Comparison of ENCODE assay signal across 30 cellular contexts in the genomic region with DNA sequence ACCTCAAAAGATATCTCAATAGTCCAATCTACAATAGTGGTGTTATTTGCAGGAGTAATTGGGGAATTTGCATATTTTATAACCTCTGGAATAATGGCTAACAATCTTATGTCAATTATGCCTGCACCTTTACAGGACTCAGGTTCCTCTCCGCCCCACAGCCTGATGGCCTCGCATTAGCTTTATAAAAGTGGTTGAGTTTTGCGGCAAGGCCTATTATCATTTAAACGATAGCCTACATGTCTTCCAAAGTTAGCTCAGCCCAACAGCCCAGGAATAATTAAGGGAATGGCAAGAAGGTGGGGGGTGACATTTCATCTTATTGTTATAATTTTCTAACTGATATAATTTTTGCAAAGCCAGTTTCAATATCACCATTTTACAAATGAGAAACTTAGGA.
"Had no signal": no experiment of that assay in that cellular context is flagged by ENCODE, and none has a peak within 500 bp of the region (broad histone marks: within the 10 kb centered on the region; RNA-seq: fewer than 3 reads in every experiment).

No MANE protein-coding gene starts in this region.

- H3K9ac ChIP-seq: SK-N-SH had no signal

- H3K36me3 ChIP-seq: breast epithelium, MG63, Peyer's patch, SJCRH30, WERI-Rb-1 had no signal

- H3K9me3 ChIP-seq: breast epithelium, MG63, Peyer's patch, SJCRH30, SK-N-SH had no signal

- DNase-seq: activated CD4-positive, alpha-beta T cell treated with anti-CD3 and anti-CD28 coated beads for 4 hours; activated CD4-positive, alpha-beta T cell treated with anti-CD3 and anti-CD28 coated beads, Interleukin-2, amount 50 U/mL, for 48 hours; activated CD8-positive, alpha-beta memory T cell treated with anti-CD3 and anti-CD28 coated beads, Interleukin-2, amount 10 ng/mL, durations not matched to agents 7 days and 5 days; activated effector memory CD4-positive, alpha-beta T cell treated with Interleukin-2 at 50 U/mL for 16 hours; activated naive CD4-positive, alpha-beta T cell; activated T-cell treated with anti-CD3 and anti-CD28 coated beads, Interleukin-2, amount 50 U/mL, for 24 hours; aorta; caudate nucleus; MG63; MV-4-11; NCI-H1092 treated with DMSO at 0.1 percent for 48 hours; NCI-H1417 treated with DMSO at 0.1 percent for 48 hours; NCI-H1694; NCI-H2029; NCI-H345; NCI-H510A; NCI-H526 treated with DMSO at 0.1 percent for 48 hours; NCI-H82; NK-92 treated with Interleukin-12 subunit alpha and Interleukin-12 subunit beta, amount 100 ng/mL, for 24 hours; Peyer's patch; Right ventricle myocardium superior; SJCRH30; SK-N-SH; T-helper 1 cell; WERI-Rb-1 had no signal

- H3K27me3 ChIP-seq: breast epithelium, Peyer's patch, SJCRH30 had no signal

- H3K4me1 ChIP-seq: breast epithelium, Peyer's patch, SJCRH30 had no signal

- H3K4me3 ChIP-seq: breast epithelium, MG63, Peyer's patch, SJCRH30 had no signal

- H3K9me2 ChIP-seq: SK-N-SH had no signal

- H3K36me3 Mint-ChIP-seq: activated CD8-positive, alpha-beta memory T cell treated with anti-CD3 and anti-CD28 coated beads, Interleukin-2, amount 10 ng/mL, durations not matched to agents 7 days and 5 days; activated naive CD4-positive, alpha-beta T cell treated with anti-CD3 and anti-CD28 coated beads, Interleukin-2, amount 50 U/mL, for 24 hours had no signal

- H3K9me3 Mint-ChIP-seq: activated naive CD4-positive, alpha-beta T cell treated with anti-CD3 and anti-CD28 coated beads, Interleukin-2, amount 50 U/mL, for 24 hours; activated T-cell treated with anti-CD3 and anti-CD28 coated beads, Interleukin-2, amount 50 U/mL, for 24 hours; activated T-helper 1 cell treated with anti-CD3 and anti-CD28 coated beads, Interleukin-12 subunit alpha, Interleukin-12 subunit beta, Interleukin-2, Interleukin-4 antibody, amounts not matched to agents 30 ng/mL and 10 ng/mL and 1 ng/mL, durations not matched to agents 14 hours and 24 hours and 36 hours had no signal

- H3K4me1 Mint-ChIP-seq: activated CD8-positive, alpha-beta memory T cell treated with anti-CD3 and anti-CD28 coated beads, Interleukin-2, amount 10 ng/mL, durations not matched to agents 7 days and 5 days; activated naive CD4-positive, alpha-beta T cell treated with anti-CD3 and anti-CD28 coated beads, Interleukin-2, amount 50 U/mL, for 24 hours had no signal

- H3K27ac Mint-ChIP-seq: activated CD8-positive, alpha-beta memory T cell treated with anti-CD3 and anti-CD28 coated beads, Interleukin-2, amount 10 ng/mL, durations not matched to agents 7 days and 5 days; activated naive CD4-positive, alpha-beta T cell treated with anti-CD3 and anti-CD28 coated beads, Interleukin-2, amount 50 U/mL, for 24 hours; activated T-cell treated with anti-CD3 and anti-CD28 coated beads, Interleukin-2, amount 50 U/mL, for 24 hours; activated T-helper 1 cell treated with anti-CD3 and anti-CD28 coated beads, Interleukin-12 subunit alpha, Interleukin-12 subunit beta, Interleukin-2, Interleukin-4 antibody, amounts not matched to agents 30 ng/mL and 10 ng/mL and 1 ng/mL, durations not matched to agents 14 hours and 24 hours and 36 hours had no signal

- H3K27ac ChIP-seq: breast epithelium, Peyer's patch, RWPE1, SJCRH30, WERI-Rb-1 had no signal

- ATAC-seq: activated CD4-positive, CD25-positive, alpha-beta regulatory T cell treated with anti-CD3 and anti-CD28 coated beads, Interleukin-2, amount 50 U/mL, for 24 hours; activated CD8-positive, alpha-beta memory T cell treated with anti-CD3 and anti-CD28 coated beads, Interleukin-2, amount 10 ng/mL, durations not matched to agents 7 days and 5 days had no signal

- H3K4me2 ChIP-seq: SK-N-SH had no signal

- H3K4me3 Mint-ChIP-seq: activated CD8-positive, alpha-beta memory T cell treated with anti-CD3 and anti-CD28 coated beads, Interleukin-2, amount 10 ng/mL, durations not matched to agents 7 days and 5 days; activated naive CD4-positive, alpha-beta T cell treated with anti-CD3 and anti-CD28 coated beads, Interleukin-2, amount 50 U/mL, for 24 hours; activated T-cell treated with anti-CD3 and anti-CD28 coated beads, Interleukin-2, amount 50 U/mL, for 24 hours; activated T-helper 1 cell treated with anti-CD3 and anti-CD28 coated beads, Interleukin-12 subunit alpha, Interleukin-12 subunit beta, Interleukin-2, Interleukin-4 antibody, amounts not matched to agents 30 ng/mL and 10 ng/mL and 1 ng/mL, durations not matched to agents 14 hours and 24 hours and 36 hours had no signal
